Comparison of ENCODE assay signal across 24 cellular contexts in the genomic region with DNA sequence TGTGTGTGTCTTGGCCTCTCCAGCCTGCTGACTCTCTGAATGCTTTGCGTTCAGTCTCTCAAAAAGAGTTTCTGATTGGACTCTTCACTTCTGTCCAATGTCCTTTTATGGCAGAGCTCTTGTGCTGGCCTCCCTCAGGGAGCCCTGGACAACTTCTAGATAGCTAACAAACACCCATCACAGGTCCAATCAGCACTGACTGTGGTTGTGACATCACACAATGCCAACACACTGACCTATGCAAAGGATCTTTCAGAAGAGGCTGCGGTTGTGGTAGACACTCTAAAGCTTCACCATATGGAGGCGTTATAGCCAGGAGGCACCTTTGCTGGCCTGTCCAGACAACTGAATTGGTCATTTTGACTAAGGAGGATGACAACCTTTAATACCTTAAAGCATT.
"Had no signal": no experiment of that assay in that cellular context is flagged by ENCODE, and none has a peak within 500 bp of the region (broad histone marks: within the 10 kb centered on the region; RNA-seq: fewer than 3 reads in every experiment).

No MANE protein-coding gene starts in this region.

- H3K36me3 ChIP-seq: ascending aorta, cardiac muscle cell, colonic mucosa, left lung, right lobe of liver, transverse colon had no signal

- ATAC-seq: effector memory CD8-positive, alpha-beta T cell; left lung; mucosa of descending colon; natural killer cell treated with Interleukin-12 subunit alpha and Interleukin-12 subunit beta and Interleukin-15 and Interleukin-18, amount 100 ng/mL, for 72 hours; right lobe of liver; stimulated activated naive CD8-positive, alpha-beta T cell treated with anti-CD3 and anti-CD28 coated beads, Interleukin-15, Interleukin-2, amounts not matched to agents 100 U/mL and 50 U/mL, for 24 hours had no signal

- H3K4me3 ChIP-seq: ascending aorta, cardiac muscle cell, colonic mucosa, left lung, lung, mucosa of descending colon, right lobe of liver, testis, transverse colon had no signal

- H3K4me3 Mint-ChIP-seq: activated naive CD4-positive, alpha-beta T cell treated with anti-CD3 and anti-CD28 coated beads, Interleukin-2, amount 10 ng/mL, durations not matched to agents 7 days and 5 days; activated naive CD8-positive, alpha-beta T cell treated with anti-CD3 and anti-CD28 coated beads, Interleukin-2, amount 10 ng/mL, durations not matched to agents 7 days and 5 days; activated T-helper 1 cell treated with anti-CD3 and anti-CD28 coated beads, Interleukin-12 subunit alpha, Interleukin-12 subunit beta, Interleukin-2, Interleukin-4 antibody, amounts not matched to agents 30 ng/mL and 10 ng/mL and 1 ng/mL, durations not matched to agents 14 hours and 24 hours and 36 hours; brain; effector memory CD8-positive, alpha-beta T cell; natural killer cell treated with Interleukin-12 subunit alpha and Interleukin-12 subunit beta and Interleukin-15 and Interleukin-18, amount 100 ng/mL, for 72 hours had no signal

- H3K4me1 Mint-ChIP-seq: activated naive CD4-positive, alpha-beta T cell treated with anti-CD3 and anti-CD28 coated beads, Interleukin-2, amount 10 ng/mL, durations not matched to agents 7 days and 5 days; activated naive CD8-positive, alpha-beta T cell treated with anti-CD3 and anti-CD28 coated beads, Interleukin-2, amount 10 ng/mL, durations not matched to agents 7 days and 5 days; brain had no signal

- H3K9me3 ChIP-seq: ascending aorta, colonic mucosa, left lung, mucosa of descending colon, right lobe of liver, testis, transverse colon had no signal

- H3K9me3 Mint-ChIP-seq: activated naive CD4-positive, alpha-beta T cell treated with anti-CD3 and anti-CD28 coated beads, Interleukin-2, amount 10 ng/mL, durations not matched to agents 7 days and 5 days; activated naive CD8-positive, alpha-beta T cell treated with anti-CD3 and anti-CD28 coated beads, Interleukin-2, amount 10 ng/mL, durations not matched to agents 7 days and 5 days; effector memory CD8-positive, alpha-beta T cell; natural killer cell treated with Interleukin-12 subunit alpha and Interleukin-12 subunit beta and Interleukin-15 and Interleukin-18, amount 100 ng/mL, for 72 hours had no signal

- H3K27me3 Mint-ChIP-seq: brain had no signal

- H3K36me3 Mint-ChIP-seq: activated naive CD4-positive, alpha-beta T cell treated with anti-CD3 and anti-CD28 coated beads, Interleukin-2, amount 10 ng/mL, durations not matched to agents 7 days and 5 days; activated naive CD8-positive, alpha-beta T cell treated with anti-CD3 and anti-CD28 coated beads, Interleukin-2, amount 10 ng/mL, durations not matched to agents 7 days and 5 days; brain; natural killer cell treated with Interleukin-12 subunit alpha and Interleukin-12 subunit beta and Interleukin-15 and Interleukin-18, amount 100 ng/mL, for 72 hours had no signal

- H3K27ac Mint-ChIP-seq: activated naive CD4-positive, alpha-beta T cell treated with anti-CD3 and anti-CD28 coated beads, Interleukin-2, amount 10 ng/mL, durations not matched to agents 7 days and 5 days; activated naive CD8-positive, alpha-beta T cell treated with anti-CD3 and anti-CD28 coated beads, Interleukin-2, amount 10 ng/mL, durations not matched to agents 7 days and 5 days; activated T-helper 1 cell treated with anti-CD3 and anti-CD28 coated beads, Interleukin-12 subunit alpha, Interleukin-12 subunit beta, Interleukin-2, Interleukin-4 antibody, amounts not matched to agents 30 ng/mL and 10 ng/mL and 1 ng/mL, durations not matched to agents 14 hours and 24 hours and 36 hours; brain; effector memory CD8-positive, alpha-beta T cell; natural killer cell treated with Interleukin-12 subunit alpha and Interleukin-12 subunit beta and Interleukin-15 and Interleukin-18, amount 100 ng/mL, for 72 hours had no signal

- H3K27ac ChIP-seq: ascending aorta, cardiac muscle cell, colonic mucosa, left lung, right lobe of liver, testis, transverse colon had no signal

- H3K4me1 ChIP-seq: ascending aorta, colonic mucosa, left lung, right lobe of liver, testis, transverse colon had no signal

- DNase-seq: activated CD4-positive, alpha-beta T cell treated with anti-CD3 and anti-CD28 coated beads for 4 hours; activated CD4-positive, alpha-beta T cell treated with anti-CD3 and anti-CD28 coated beads, Interleukin-2, amount 50 U/mL, for 4 hours; activated CD8-positive, alpha-beta memory T cell treated with anti-CD3 and anti-CD28 coated beads for 24 hours; activated gamma-delta T cell; activated naive CD4-positive, alpha-beta T cell treated with anti-CD3 and anti-CD28 coated beads, Interleukin-2, amount 10 ng/mL, durations not matched to agents 7 days and 5 days; activated naive CD8-positive, alpha-beta T cell treated with anti-CD3 and anti-CD28 coated beads, Interleukin-2, amount 10 ng/mL, durations not matched to agents 7 days and 5 days; cerebellar nuclear complex; colonic mucosa; effector memory CD8-positive, alpha-beta T cell; erythroblast; foreskin melanocyte; left lung; mucosa of descending colon; right lobe of liver; stimulated activated CD4-positive, alpha-beta T cell treated with anti-CD3 and anti-CD28 coated beads, Interleukin-4, amount 100 ng/mL, for 1 hour; stimulated activated naive CD8-positive, alpha-beta T cell treated with anti-CD3 and anti-CD28 coated beads, Interleukin-15, Interleukin-2, amounts not matched to agents 100 U/mL and 50 U/mL, for 24 hours; testis; transverse colon had no signal

- H3K27me3 ChIP-seq: ascending aorta, colonic mucosa, left lung, right lobe of liver, testis, transverse colon had no signal
